1 cellular context compared by ENCODE assay signal in the genomic region with DNA sequence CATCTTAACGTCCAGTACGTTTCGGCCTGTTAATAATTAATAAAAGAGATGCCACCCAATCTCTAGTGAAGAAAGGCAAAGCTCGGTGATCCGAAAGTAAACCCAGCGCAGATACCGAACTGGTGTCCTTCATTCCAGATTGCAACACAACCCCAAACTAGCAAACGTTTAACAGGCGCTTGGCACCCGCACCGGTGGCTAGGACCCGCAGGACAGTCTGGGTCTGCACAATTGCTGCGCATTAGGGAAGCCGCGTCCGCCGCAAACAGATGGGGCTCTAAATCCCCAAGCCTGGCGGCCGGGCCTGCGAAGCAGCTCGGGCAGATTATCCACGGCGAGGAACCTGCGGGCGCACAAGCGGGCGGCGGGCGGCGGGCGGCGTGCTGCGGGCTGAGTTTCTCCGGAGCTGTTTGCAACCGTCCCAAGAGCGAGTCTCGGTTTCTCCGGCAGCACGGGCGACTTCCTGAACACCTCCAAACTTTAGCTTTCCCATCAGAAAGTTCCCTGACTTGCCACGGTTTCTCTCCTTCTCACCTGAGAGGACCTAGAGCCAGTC.
TF ChIP-seq lines count a peak whose summit lies in the region.

No MANE protein-coding gene starts in this region.

TF ChIP-seq in IMR-90, 13 proteins besides CTCF, POLR2A, EP300 and RAD21 (continued from another document):
- TF ChIP-seq MAFK (IDR thresholded peaks at IDR 0.05; ENCODE audit: low read depth, low read length) (no peak), FOS (IDR thresholded peaks at IDR 0.05; ENCODE audit: low read depth, low read length) (no peak)
TF ChIP-seq in IMR-90: peak in this region for 0.
